ENCODE assay signal across 19 cellular contexts in genomic region chr16:84462296-84463210, GRCh38. TPM values are rescaled to one million over a fixed set of nuclear protein-coding genes. Genes with fewer than 3 reads are reported as not detected.
DNase-seq lines count a peak whose midpoint lies in the region; ATAC-seq and TF ChIP-seq lines count a peak whose summit lies in the region.
"Had no signal": no experiment of that assay in that cellular context is flagged by ENCODE, and none has a peak within 500 bp of the region (broad histone marks: within the 10 kb centered on the region; RNA-seq: fewer than 3 reads in every experiment).

No MANE protein-coding gene starts in this region.

- POLR2A ChIA-PET in HCT116 (lab: Charles Lee): no interaction called here

- H3K4me3 ChIP-seq in HCT116 (replicated peaks in 1 of 2; ENCODE audit: low read depth in 1 of 2, low read length in 2 of 2) (no peak overlapping the region), osteoblast (ENCODE audit: insufficient read depth, low read length) (no peak overlapping the region), transverse colon (no peak overlapping the region)
- H3K4me3 ChIP-seq: right atrium auricular region, SK-N-MC, thoracic aorta had no signal

- intact Hi-C loops in Calu3 (cut with micrococcal nuclease; ENCODE audit: unreplicated experiment): no loop called here
- intact Hi-C loops in HCT116 (cut with micrococcal nuclease): no loop called here
- intact Hi-C loops in transverse colon (cut with DNase I; ENCODE audit: low total_unique reads): no loop called here

- TF ChIP-seq RAD21 in HCT116 (IDR thresholded peaks at IDR 0.05; ENCODE audit: low read depth): no peak

- H3K9me2 ChIP-seq in HCT116 (ENCODE audit: insufficient read depth): no peaks in the 10 kb centered on the region

- no peak for TF ChIP-seq EP300 in transverse colon (IDR thresholded peaks at IDR 0.05; ENCODE audit: low read depth)

- H3K4me1 ChIP-seq in HCT116 (ENCODE audit: control insufficient read depth in 1 of 2, insufficient read depth in 2 of 2, low read length in 2 of 2): no peaks in the 10 kb centered on the region
- H3K4me1 ChIP-seq in osteoblast (ENCODE audit: insufficient read depth, low read length): no peaks in the 10 kb centered on the region
- H3K4me1 ChIP-seq in transverse colon: no peaks in the 10 kb centered on the region
- H3K4me1 ChIP-seq: right atrium auricular region had no signal

- H3K36me3 ChIP-seq in HCT116 (ENCODE audit: control insufficient read depth in 1 of 2, insufficient read depth in 2 of 2, low read length in 2 of 2) (peaks cover 0 to 19% of the 10 kb centered on the region in 2 experiments; a peak in 3 of 4 replicates), osteoblast (ENCODE audit: insufficient read depth, low read length) (peaks cover 30% of the 10 kb centered on the region), transverse colon (peaks cover 0 to 16% (median 0%) of the 10 kb centered on the region in 4 donors)

- no peak overlapping the region for H3K4me3 Mint-ChIP-seq in Calu3 (ENCODE audit: low read depth, unreplicated experiment)
- no peak overlapping the region for H3K4me3 Mint-ChIP-seq in chondrocyte (ENCODE audit: unreplicated experiment)
- H3K4me3 Mint-ChIP-seq: central memory CD8-positive, alpha-beta T cell had no signal

- in situ Hi-C loops in transverse colon (cut with MboI; ENCODE audit: low pct_ligation_motif_present in 1 of 4, low pct_unique_long_range_greater_than_20kb in 1 of 4, low sequenced_read_pairs in 3 of 4): no loop called here

- 84 to 100% methylated on average over 2 to 20 of the region's 24 CpGs for WGBS in transverse colon (ENCODE audit: low coverage in 1 of 2), 2 donors

- ATAC-seq in HCT116 (peak; percentile 5; the same call in 1 of the 2 replicates), HG03280 (IDR thresholded peaks at IDR 0.05; ENCODE audit: unreplicated experiment) (no peak)

- H3K9me3 ChIP-seq in HCT116 (ENCODE audit: control insufficient read depth in 1 of 2, insufficient read depth in 1 of 2, low read depth in 1 of 2, low read length in 2 of 2) (peaks cover 0 to 8% of the 10 kb centered on the region in 2 experiments; a peak in 1 of 4 replicates), osteoblast (ENCODE audit: low read depth, low read length) (no peaks in the 10 kb centered on the region), transverse colon (peaks cover 0 to 2% of the 10 kb centered on the region in 2 donors)
- H3K9me3 ChIP-seq: neutrophil had no signal

- RAD21 ChIA-PET in HCT116 (lab: Charles Lee; ENCODE audit: low non-redundant PET in 1 of 2, low total read pairs in 2 of 2, uncharacterized antibody in 2 of 2, unreplicated experiment in 2 of 2): no interaction called here

- TF ChIP-seq POLR2A in HCT116 (IDR thresholded peaks at IDR 0.05; ENCODE audit: borderline replicate concordance, extremely low read depth, insufficient read depth, insufficient read length): no peak
- TF ChIP-seq POLR2A in transverse colon (IDR thresholded peaks at IDR 0.05): no peak

- H3K36me3 Mint-ChIP-seq in Calu3 (ENCODE audit: insufficient read depth, unreplicated experiment) (peaks cover 36% of the 10 kb centered on the region), chondrocyte (ENCODE audit: low read depth) (peaks cover 28% of the 10 kb centered on the region)

- H3K79me2 ChIP-seq in HCT116 (ENCODE audit: insufficient read depth, low read length) (no peaks in the 10 kb centered on the region), osteoblast (ENCODE audit: insufficient read depth, low read length) (peaks cover 4% of the 10 kb centered on the region)

- H3K27me3 Mint-ChIP-seq in Calu3 (ENCODE audit: unreplicated experiment) (no peaks in the 10 kb centered on the region), chondrocyte (ENCODE audit: low read depth) (no peaks in the 10 kb centered on the region)
- H3K27me3 Mint-ChIP-seq: central memory CD8-positive, alpha-beta T cell had no signal

- DNase-seq in Calu3 (no peak), HCT116 (ENCODE audit: low read depth, low spot score) (no peak), chondrocyte (ENCODE audit: low spot score) (peak; percentile 62), osteoblast (ENCODE audit: insufficient read length, low spot score, missing footprints) (peak; percentile 34), transverse colon (no peak), RPMI8226 (no peak)
- DNase-seq: activated gamma-delta T cell treated with Interleukin-2 at 50 U/mL for 16 hours; DND-41; effector memory CD4-positive, alpha-beta T cell; Karpas-422; midbrain; NCI-H1105 treated with DMSO at 0.1 percent for 48 hours; NCI-H526 had no signal

- H4K20me1 ChIP-seq in HCT116 (ENCODE audit: insufficient read depth) (no peaks in the 10 kb centered on the region), osteoblast (ENCODE audit: insufficient read depth, low read length) (peaks cover 10% of the 10 kb centered on the region)

- peaks cover 2% of the 10 kb centered on the region for H3K9me3 Mint-ChIP-seq in Calu3 (ENCODE audit: low read depth, unreplicated experiment)
- peaks cover 13% of the 10 kb centered on the region for H3K9me3 Mint-ChIP-seq in chondrocyte (ENCODE audit: low read depth)

- H3K27me3 ChIP-seq in HCT116 (ENCODE audit: insufficient read depth, low read length) (no peaks in the 10 kb centered on the region), osteoblast (ENCODE audit: insufficient read depth, low read length) (no peaks in the 10 kb centered on the region), transverse colon (no peaks in the 10 kb centered on the region)
- H3K27me3 ChIP-seq: neutrophil, right atrium auricular region had no signal

- H3K4me1 Mint-ChIP-seq in Calu3 (ENCODE audit: low read depth, unreplicated experiment): no peaks in the 10 kb centered on the region
- H3K4me1 Mint-ChIP-seq in chondrocyte (ENCODE audit: low read depth): no peaks in the 10 kb centered on the region

- H2AFZ ChIP-seq in HCT116 (ENCODE audit: low read depth, low read length, poor library complexity, severe bottlenecking) (no peak overlapping the region), osteoblast (ENCODE audit: low read length) (no peak overlapping the region)

- no peak overlapping the region for H3K9ac ChIP-seq in HCT116 (ENCODE audit: low read length)

- BruUV-seq in Calu3 (replicated peaks; lab: Mats Ljungman, UMichigan) (no TSS peak), HCT116 (replicated peaks; lab: Mats Ljungman, UMichigan) (no TSS peak)

- H3K27ac Mint-ChIP-seq in Calu3 (ENCODE audit: unreplicated experiment) (peak overlapping the region; percentile 18), chondrocyte (ENCODE audit: unreplicated experiment) (no peak overlapping the region)

- H3K4me2 ChIP-seq in HCT116 (ENCODE audit: low read length) (no peak overlapping the region), osteoblast (ENCODE audit: insufficient read depth, low read length) (no peak overlapping the region)

- H3K27ac ChIP-seq in HCT116 (ENCODE audit: low read depth, low read length) (no peak overlapping the region), osteoblast (ENCODE audit: low read depth, low read length) (no peak overlapping the region), transverse colon (no peak overlapping the region)
- H3K27ac ChIP-seq: neutrophil, right atrium auricular region, SK-N-MC, thoracic aorta had no signal

- TF ChIP-seq CTCF in Calu3 (IDR thresholded peaks at IDR 0.05; ENCODE audit: unreplicated experiment): no peak
- no peak for TF ChIP-seq CTCF in HCT116 (IDR thresholded peaks at IDR 0.05 in 2 of 3, conservative IDR thresholded peaks at IDR 0.05 in 1 of 3; ENCODE audit: borderline replicate concordance in 1 of 3, insufficient read depth in 1 of 3, low read depth in 2 of 3, low read length in 2 of 3)
- TF ChIP-seq CTCF in chondrocyte (IDR thresholded peaks at IDR 0.05): no peak
- no peak for TF ChIP-seq CTCF in osteoblast (IDR thresholded peaks at IDR 0.05; ENCODE audit: extremely low read depth, low read depth, low read length)
- no peak for TF ChIP-seq CTCF in transverse colon (IDR thresholded peaks at IDR 0.05)

- CTCF ChIA-PET in Calu3 (lab: Charles Lee) (no interaction called here), HCT116 (lab: Charles Lee) (no interaction called here)

TF ChIP-seq in HCT116, 20 proteins besides CTCF, POLR2A, EP300 and RAD21:
- no peak for TF ChIP-seq ZNF274 (IDR thresholded peaks at IDR 0.05; ENCODE audit: low read depth, low read length)
- TF ChIP-seq CEBPB (IDR thresholded peaks at IDR 0.05; ENCODE audit: low read depth): no peak
- no peak for TF ChIP-seq TCF7L2 (IDR thresholded peaks at IDR 0.05; ENCODE audit: borderline replicate concordance, extremely low read depth, insufficient read depth, insufficient read length)
- TF ChIP-seq ELF1 (IDR thresholded peaks at IDR 0.05; ENCODE audit: borderline replicate concordance, low read depth): no peak
- TF ChIP-seq SP1 (IDR thresholded peaks at IDR 0.05; ENCODE audit: low read depth): no peak
- no peak for TF ChIP-seq YY1 (IDR thresholded peaks at IDR 0.05; ENCODE audit: extremely low read depth, insufficient replicate concordance, low read depth, low read length)
- TF ChIP-seq POLR2AphosphoS5 (IDR thresholded peaks at IDR 0.05; ENCODE audit: low read depth, low read length): no peak; the same call in 1 of the 2 replicates
- no peak for TF ChIP-seq EGR1 (IDR thresholded peaks at IDR 0.05; ENCODE audit: low read depth)
- no peak for TF ChIP-seq ZFX (IDR thresholded peaks at IDR 0.05)
- no peak for TF ChIP-seq SRF (IDR thresholded peaks at IDR 0.05; ENCODE audit: low read depth)
- TF ChIP-seq SIN3A (IDR thresholded peaks at IDR 0.05; ENCODE audit: low read depth): no peak

RNA-seq across cellular contexts. Expression of gene MEAK7, which starts 41.9 kb away (rescaled TPM):
- total RNA-seq in Calu3 (2022): 27.6 and 29.5 TPM in 2 replicates
- total RNA-seq in HCT116 (2021; ENCODE audit: unreplicated experiment): 32.2 TPM
- 21.3 and 23.4 TPM in 2 replicates for polyA plus RNA-seq in HCT116 (2012)
- total RNA-seq in chondrocyte: 21.0 to 27.9 TPM (median 26.8 TPM) in 3 replicates
- total RNA-seq in osteoblast: 24.2 and 27.7 TPM in 2 replicates
- total RNA-seq in transverse colon: 10 to 100 TPM; 20.3 to 29.1 (median 21.8) TPM

Comparison
In these comparisons a context has a peak if more than half of its experiments do, and no peak if none do; other contexts are left out.
1. DNase-seq: peak in chondrocyte (single experiment) and osteoblast (single experiment); none in Calu3 (single experiment), HCT116 (single experiment), transverse colon (single experiment) and RPMI8226 (single experiment).